In genomic region chr1:220879090-220879508, GRCh38 we compare ENCODE assay signal across 9 cellular contexts. TPM values are rescaled to one million over a fixed set of nuclear protein-coding genes. Genes with fewer than 3 reads are reported as not detected.
DNase-seq lines count a peak whose midpoint lies in the region; ATAC-seq and TF ChIP-seq lines count a peak whose summit lies in the region.
"Had no signal": no experiment of that assay in that cellular context is flagged by ENCODE, and none has a peak within 500 bp of the region (broad histone marks: within the 10 kb centered on the region; RNA-seq: fewer than 3 reads in every experiment).

HLX (plus strand) TSS chr1:220879443; CDS start chr1:220879858, 415 bp downstream.

- peak within 1 kb of the TSS; percentile 45 to 87 (median 75) for H3K4me3 ChIP-seq in dorsolateral prefrontal cortex

- TF ChIP-seq CTCF in dorsolateral prefrontal cortex (IDR thresholded peaks at IDR 0.05 in 54 of 56, conservative IDR thresholded peaks at IDR 0.05 in 2 of 56; ENCODE audit: low read depth in 1 of 56, partially characterized antibody in 56 of 56) = peak in 1 of 56 donors; percentile 8

- ATAC-seq in GM19467 (IDR thresholded peaks at IDR 0.05; ENCODE audit: unreplicated experiment) = peak; percentile 52

- H3K27me3 ChIP-seq in dorsolateral prefrontal cortex = peaks cover 0 to 63% (median 27%) of the 10 kb centered on the region in 45 donors

- intact Hi-C loops in dorsolateral prefrontal cortex (cut with DNase I) = loop anchor here (5.0 to 10.0 kb wide), 3 partner anchors 323 to 556 kb away; no protein-coding TSS in a partner anchor

- DNase-seq in DMS114 treated with DMSO at 0.1 percent for 48 hours (lab: John Stamatoyannopoulos, UW; ENCODE audit: unreplicated experiment) (peak; percentile 59), HK-2 (ENCODE audit: unreplicated experiment) (peak; percentile 79), SW 1271 (lab: John Stamatoyannopoulos, UW) (peak; percentile 37 to 73), dorsolateral prefrontal cortex (peak in 6 of 10 donors; percentile 41 to 68 (median 53)), left kidney (ENCODE audit: low read depth, low spot score) (peak; percentile 83), NCI-H1417 treated with DMSO at 0.1 percent for 48 hours (lab: John Stamatoyannopoulos, UW) (no peak)
- DNase-seq in stimulated activated CD8-positive, alpha-beta memory T cell treated with anti-CD3 and anti-CD28 coated beads, Interleukin-4, amount 100 ng/mL, for 48 hours = peak; percentile 58

- H3K27ac ChIP-seq in dorsolateral prefrontal cortex = peak within 1 kb of the TSS in 53 of 59 donors; percentile 29 to 92 (median 80)
- H3K27ac ChIP-seq: epithelial cell of prostate had no signal

RNA-seq across cellular contexts. Expression of gene HLX, which starts in this region (rescaled TPM):
- 1 to 10 TPM in 94 of 120 experiments, under 1 TPM in 26; 0.25 to 5.3 (median 1.6) TPM for total RNA-seq in dorsolateral prefrontal cortex
